In the genomic region with DNA sequence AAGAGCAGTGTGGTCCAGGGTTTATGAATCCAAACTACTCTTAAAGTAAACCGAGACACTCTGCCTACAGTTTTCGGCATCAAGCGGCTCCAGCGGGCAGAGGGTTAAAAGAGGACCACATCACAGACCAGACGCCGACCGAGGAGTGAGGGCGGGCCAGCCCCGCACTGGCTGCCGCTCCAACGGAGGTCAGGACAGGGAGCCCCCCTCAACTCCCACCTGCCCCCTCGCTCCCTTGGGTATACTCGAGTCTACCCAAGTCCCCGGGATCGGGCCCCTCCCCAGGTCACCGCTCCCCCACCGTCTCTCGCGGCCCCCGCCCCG, we compare ENCODE assay signal across 8 cellular contexts. TPM values are rescaled to one million over a fixed set of nuclear protein-coding genes. Genes with fewer than 3 reads are reported as not detected.
DNase-seq lines count a peak whose midpoint lies in the region; ATAC-seq and TF ChIP-seq lines count a peak whose summit lies in the region.

No MANE protein-coding gene starts in this region.

- H4K20me1 ChIP-seq in DND-41 (ENCODE audit: insufficient read depth, low read length) = no peaks in the 10 kb centered on the region

- H3K9me3 ChIP-seq in DND-41 (ENCODE audit: insufficient read depth, low read length, severe bottlenecking) (no peaks in the 10 kb centered on the region), endodermal cell (ENCODE audit: control insufficient read depth, low read length) (no peaks in the 10 kb centered on the region), mucosa of rectum (ENCODE audit: control insufficient read depth in 2 of 2, low read length in 2 of 2) (no peaks in the 10 kb centered on the region), uterus (no peaks in the 10 kb centered on the region)

- H3K9me3 Mint-ChIP-seq in endodermal cell = no peaks in the 10 kb centered on the region

- H3K27me3 Mint-ChIP-seq in endodermal cell (ENCODE audit: insufficient read depth) = no peaks in the 10 kb centered on the region

- H3K27ac ChIP-seq in DND-41 (ENCODE audit: low read length) = peak overlapping the region; percentile 67
- peak overlapping the region; percentile 95 for H3K27ac ChIP-seq in endodermal cell (ENCODE audit: low read depth, low read length)
- peak overlapping the region; percentile 93 to 95 for H3K27ac ChIP-seq in mucosa of rectum (ENCODE audit: low read depth in 2 of 2, low read length in 2 of 2)
- peak overlapping the region; percentile 99 for H3K27ac ChIP-seq in uterus

- H3K4me3 ChIP-seq in DND-41 (ENCODE audit: low read depth in 1 of 2, low read length in 2 of 2) (peak overlapping the region; percentile 87 to 96; a peak in 3 of 4 replicates), endodermal cell (ENCODE audit: low read length) (peak overlapping the region; percentile 100), mucosa of rectum (ENCODE audit: low read length in 2 of 2) (peak overlapping the region; percentile 76 to 87), uterus (peak overlapping the region; percentile 81 to 100)

- TF ChIP-seq CTCF in DND-41 (IDR thresholded peaks at IDR 0.05; ENCODE audit: borderline replicate concordance, extremely low read depth, low read length, poor library complexity, severe bottlenecking) (no peak), endodermal cell (conservative IDR thresholded peaks at IDR 0.05) (no peak), uterus (IDR thresholded peaks at IDR 0.05) (no peak)

- peaks cover 21% of the 10 kb centered on the region for H3K36me3 Mint-ChIP-seq in endodermal cell (ENCODE audit: low read depth)

- H3K27me3 ChIP-seq in DND-41 (ENCODE audit: insufficient read depth, low read length, poor library complexity) (no peaks in the 10 kb centered on the region), endodermal cell (ENCODE audit: control insufficient read depth, insufficient read depth, low read length, poor library complexity, severe bottlenecking) (no peaks in the 10 kb centered on the region), mucosa of rectum (ENCODE audit: control insufficient read depth in 2 of 2, insufficient read depth in 2 of 2, low read length in 2 of 2) (no peaks in the 10 kb centered on the region), uterus (no peaks in the 10 kb centered on the region)

- peaks cover 28% of the 10 kb centered on the region for H3K4me1 ChIP-seq in DND-41 (ENCODE audit: insufficient read depth, low read length)
- no peaks in the 10 kb centered on the region for H3K4me1 ChIP-seq in endodermal cell (ENCODE audit: control insufficient read depth, insufficient read depth, low read length)
- peaks cover 10 to 12% of the 10 kb centered on the region in 2 donors for H3K4me1 ChIP-seq in mucosa of rectum (ENCODE audit: control insufficient read depth in 2 of 2, insufficient read depth in 2 of 2, low read length in 2 of 2)
- no peaks in the 10 kb centered on the region for H3K4me1 ChIP-seq in uterus

- H3K9ac ChIP-seq in DND-41 (ENCODE audit: low read depth, low read length) (peak overlapping the region; percentile 69), endodermal cell (ENCODE audit: extremely low read depth, low read length, poor library complexity, severe bottlenecking) (peak overlapping the region; percentile 86), mucosa of rectum (ENCODE audit: low read depth in 1 of 2, low read length in 2 of 2) (peak overlapping the region; percentile 47 to 76)

- whole genome bisulfite sequencing in endodermal cell (ENCODE audit: insufficient coverage in 1 of 2, insufficient read length in 1 of 2), 2 experiments = 0% methylated on average over 21 of the region's 21 CpGs; no CpG with 5 or more reads in 1 of the 2 experiments

- no peak for TF ChIP-seq POLR2A in uterus (IDR thresholded peaks at IDR 0.05)

- peak overlapping the region; percentile 80 for H3K4me3 Mint-ChIP-seq in endodermal cell

- intact Hi-C loops in uterus (cut with DNase I; ENCODE audit: low total_unique reads) = no loop called here

- H3K79me2 ChIP-seq in DND-41 (ENCODE audit: insufficient read depth, low read length) = peaks cover 42% of the 10 kb centered on the region

- peaks cover 7% of the 10 kb centered on the region for H3K36me3 ChIP-seq in DND-41 (ENCODE audit: insufficient read depth, low read length)
- H3K36me3 ChIP-seq in endodermal cell (ENCODE audit: control insufficient read depth, insufficient read depth, low read length) = peaks cover 17% of the 10 kb centered on the region
- no peaks in the 10 kb centered on the region for H3K36me3 ChIP-seq in mucosa of rectum (ENCODE audit: control insufficient read depth in 2 of 2, insufficient read depth in 2 of 2, low read length in 2 of 2)
- no peaks in the 10 kb centered on the region for H3K36me3 ChIP-seq in uterus

- ATAC-seq in DND-41 (ENCODE audit: insufficient read depth, low read depth) (peak; percentile 63), GM21367 (IDR thresholded peaks at IDR 0.05; ENCODE audit: unreplicated experiment) (peak; percentile 16), SK-N-SH treated with all-trans-retinoic acid at 6 μM for 48 hours (peak; percentile 76)

- peak overlapping the region; percentile 87 for H3K27ac Mint-ChIP-seq in endodermal cell

- DNase-seq in DND-41 (no peak), Kasumi-1 (lab: John Stamatoyannopoulos, UW) (peak; percentile 51 to 62), endodermal cell (no peak), uterus (no peak), globus pallidus (ENCODE audit: low spot score) (no peak)

- peaks cover 20% of the 10 kb centered on the region for H3K4me1 Mint-ChIP-seq in endodermal cell

- H2AFZ ChIP-seq in DND-41 (ENCODE audit: low read depth, low read length) = peak overlapping the region; percentile 86

- H3K4me2 ChIP-seq in DND-41 (ENCODE audit: insufficient read depth, low read length) = peak overlapping the region; percentile 84

TF ChIP-seq in SK-N-SH treated with all-trans-retinoic acid at 6 μM for 48 hours, 23 proteins besides CTCF, POLR2A, EP300 and RAD21:
- TF ChIP-seq TSHZ2 (CRISPR knock-in tag; IDR thresholded peaks at IDR 0.05) (no peak), RARB (CRISPR knock-in tag; IDR thresholded peaks at IDR 0.05) (no peak), ZFP3 (CRISPR knock-in tag; IDR thresholded peaks at IDR 0.05) (no peak), BACH2 (CRISPR knock-in tag; IDR thresholded peaks at IDR 0.05; ENCODE audit: borderline replicate concordance) (no peak), TOX (CRISPR knock-in tag; IDR thresholded peaks at IDR 0.05; ENCODE audit: borderline replicate concordance) (no peak), ISL1 (CRISPR knock-in tag; IDR thresholded peaks at IDR 0.05) (no peak), SNAI2 (CRISPR knock-in tag; IDR thresholded peaks at IDR 0.05) (no peak), CSRNP3 (CRISPR knock-in tag; IDR thresholded peaks at IDR 0.05) (no peak), ZC3H10 (CRISPR knock-in tag; IDR thresholded peaks at IDR 0.05) (no peak), ZNF8 (CRISPR knock-in tag; IDR thresholded peaks at IDR 0.05) (no peak), ZNF70 (CRISPR knock-in tag; IDR thresholded peaks at IDR 0.05) (no peak)
TF ChIP-seq in SK-N-SH treated with all-trans-retinoic acid at 6 μM for 48 hours: peak in this region for 0.

RNA-seq across cellular contexts. Expression of gene ARNT, which starts 0.3 kb away (rescaled TPM):
- 10 to 100 TPM; 39.6 to 44.6 TPM for total RNA-seq in endodermal cell
- 35.0 TPM for polyA plus RNA-seq in endodermal cell (2013, experiment 1 of 2)
- polyA plus RNA-seq in endodermal cell (2013, experiment 2 of 2) = 36.1 TPM
- 10 to 100 TPM; 28.9 to 86.1 (median 59.1) TPM for total RNA-seq in uterus

RNA-seq across cellular contexts. Expression of gene CTXND2, which starts 10.9 kb away (rescaled TPM):
- total RNA-seq in endodermal cell = not detected
- not detected for polyA plus RNA-seq in endodermal cell (2013, experiment 1 of 2)
- polyA plus RNA-seq in endodermal cell (2013, experiment 2 of 2) = not detected
- total RNA-seq in uterus = not detected

RNA-seq across cellular contexts. Expression of gene SETDB1, which starts 50.1 kb away (rescaled TPM):
- total RNA-seq in endodermal cell (10 to 100 TPM; 68.6 to 73.5 TPM), uterus (10 to 100 TPM; 21.8 to 63.2 (median 54.4) TPM)
- 54.5 TPM for polyA plus RNA-seq in endodermal cell (2013, experiment 1 of 2)
- polyA plus RNA-seq in endodermal cell (2013, experiment 2 of 2) = 48.1 TPM

Comparison
In these comparisons a context has a peak if more than half of its experiments do, and no peak if none do; other contexts are left out.
1. ATAC-seq: peak in every context shown above with its lines; median percentile 76 in SK-N-SH treated with all-trans-retinoic acid at 6 μM for 48 hours; 63 in DND-41; 16 in GM21367.
2. DNase-seq: peak in Kasumi-1 (2 of 2); none in DND-41 (single experiment), endodermal cell (single experiment), uterus (0 of 2) and globus pallidus (single experiment).
3. Peak in every context shown above with its lines, with median percentiles within 50 percentile points of each other: H3K27ac ChIP-seq, H3K4me3 ChIP-seq and H3K9ac ChIP-seq.